Comparison of ENCODE assay signal across 9 cellular contexts in genomic region chr2:240832205-240832727, GRCh38. TPM values are rescaled to one million over a fixed set of nuclear protein-coding genes. Genes with fewer than 3 reads are reported as not detected.
DNase-seq lines count a peak whose midpoint lies in the region; ATAC-seq and TF ChIP-seq lines count a peak whose summit lies in the region.
"Had no signal": no experiment of that assay in that cellular context is flagged by ENCODE, and none has a peak within 500 bp of the region (broad histone marks: within the 10 kb centered on the region; RNA-seq: fewer than 3 reads in every experiment).

No MANE protein-coding gene starts in this region.

- peaks cover 0 to 6% of the 10 kb centered on the region in 2 donors for H3K27me3 ChIP-seq in body of pancreas
- H3K27me3 ChIP-seq in iPS DF 6.9 (ENCODE audit: control insufficient read depth, insufficient read depth, low read length), result no peaks in the 10 kb centered on the region; the same call in 1 of the 2 replicates

- DNase-seq in GM10266 (ENCODE audit: extremely low spot score), result peak; percentile 97
- DNase-seq in NCI-H2029 (lab: John Stamatoyannopoulos, UW), result peak; percentile 97
- DNase-seq in UCSD-AML1 (lab: John Stamatoyannopoulos, UW; ENCODE audit: unreplicated experiment), result peak; percentile 93
- DNase-seq in body of pancreas, result peak; percentile 93 to 95 (median 94)
- DNase-seq in iPS DF 6.9 (ENCODE audit: low read depth, low spot score), result no peak
- DNase-seq in skeletal muscle cell (ENCODE audit: low read depth), result peak; percentile 53

- H3K4me3 ChIP-seq in body of pancreas (no peak overlapping the region), iPS DF 6.9 (ENCODE audit: low read length) (peak overlapping the region; percentile 41; the same call in 1 of the 2 replicates), skeletal muscle cell (ENCODE audit: low read depth, low read length) (peak overlapping the region; percentile 26)
- H3K4me3 ChIP-seq: skin epidermis had no signal

- TF ChIP-seq CTCF in GM10266 (IDR thresholded peaks at IDR 0.05; ENCODE audit: control insufficient read depth, insufficient read depth, low read depth, missing control alignments) (no peak), body of pancreas (IDR thresholded peaks at IDR 0.05) (no peak)

- H3K9me3 ChIP-seq in body of pancreas (no peaks in the 10 kb centered on the region), iPS DF 6.9 (ENCODE audit: control insufficient read depth, insufficient read depth, low read length) (no peaks in the 10 kb centered on the region)

- H3K27ac ChIP-seq in body of pancreas (no peak overlapping the region), iPS DF 6.9 (ENCODE audit: low read length) (no peak overlapping the region)
- H3K27ac ChIP-seq: skin epidermis had no signal

- ATAC-seq in HG02852 (IDR thresholded peaks at IDR 0.05; ENCODE audit: unreplicated experiment) (peak; percentile 77), body of pancreas (peak; percentile 92), GM18520 (IDR thresholded peaks at IDR 0.05; ENCODE audit: unreplicated experiment) (no peak)

- WGBS in body of pancreas, 2 donors, result 4 to 11% methylated on average over 18 to 51 of the region's 54 CpGs
- no CpG with 5 or more reads among the region's 54 CpGs for WGBS in iPS DF 6.9 (ENCODE audit: insufficient coverage, insufficient read length)

- H3K36me3 ChIP-seq in body of pancreas (replicated peaks in 1 of 2; ENCODE audit: insufficient read depth in 1 of 2, low read depth in 2 of 2), result no peaks in the 10 kb centered on the region
- H3K36me3 ChIP-seq in iPS DF 6.9 (ENCODE audit: control insufficient read depth, insufficient read depth, low read length), result no peaks in the 10 kb centered on the region

- no peak for TF ChIP-seq POLR2A in body of pancreas (IDR thresholded peaks at IDR 0.05)

- peaks cover 7% of the 10 kb centered on the region for H3K4me1 ChIP-seq in body of pancreas
- 0 out of 2 replicates have a peak, but pooled peaks cover 2% of the 10 kb centered on the region for H3K4me1 ChIP-seq in iPS DF 6.9 (ENCODE audit: control insufficient read depth, insufficient read depth, low read length)

- intact Hi-C loops in body of pancreas (cut with DNase I), result no loop called here

RNA-seq across cellular contexts. Expression of gene KIF1A, which starts 12.2 kb away (rescaled TPM):
- 10 to 100 TPM; 51.9 to 79.1 TPM for total RNA-seq in body of pancreas

RNA-seq across cellular contexts. Expression of gene AGXT, which starts 36.4 kb away (rescaled TPM):
- 1 to 10 TPM in 1 of 2 donors, not detected in 1; 1.6 TPM for total RNA-seq in body of pancreas

Comparison
In these comparisons a context has a peak if more than half of its experiments do, and no peak if none do; other contexts are left out.
1. H3K4me3 ChIP-seq: peak in iPS DF 6.9 (single experiment) and skeletal muscle cell (single experiment); none in body of pancreas (0 of 2).